Comparison of ENCODE assay signal across 8 cellular contexts in genomic region chr2:226031078-226031937, GRCh38.
DNase-seq lines count a peak whose midpoint lies in the region; ATAC-seq and TF ChIP-seq lines count a peak whose summit lies in the region.

No MANE protein-coding gene starts in this region.

- H3K36me3 Mint-ChIP-seq in CD8-positive, alpha-beta memory T cell = no peaks in the 10 kb centered on the region
- H3K36me3 Mint-ChIP-seq in activated T-helper 1 cell treated with anti-CD3 and anti-CD28 coated beads, Interleukin-12 subunit alpha, Interleukin-12 subunit beta, Interleukin-2, Interleukin-4 antibody, amounts not matched to agents 30 ng/mL and 10 ng/mL and 1 ng/mL, durations not matched to agents 14 hours and 24 hours and 36 hours (ENCODE audit: low read depth) = no peaks in the 10 kb centered on the region
- peaks cover 2% of the 10 kb centered on the region for H3K36me3 Mint-ChIP-seq in neural crest cell (ENCODE audit: low read depth)

- DNase-seq in CD8-positive, alpha-beta memory T cell = no peak
- DNase-seq in NCI-H2227 (lab: John Stamatoyannopoulos, UW; ENCODE audit: unreplicated experiment) (peak; percentile 58), neural crest cell (ENCODE audit: low read depth, low spot score) (peak; percentile 68), tibial artery (peak; percentile 42 to 71), NCI-H2196 (lab: John Stamatoyannopoulos, UW; ENCODE audit: unreplicated experiment) (no peak)
- no peak for DNase-seq in activated T-helper 1 cell treated with anti-CD3 and anti-CD28 coated beads, Interleukin-12 subunit alpha, Interleukin-12 subunit beta, Interleukin-2, Interleukin-4 antibody, amounts not matched to agents 30 ng/mL and 10 ng/mL and 1 ng/mL, durations not matched to agents 14 hours and 24 hours and 36 hours (ENCODE audit: low spot score)

- H3K27ac Mint-ChIP-seq in CD8-positive, alpha-beta memory T cell = no peak overlapping the region
- peak overlapping the region; percentile 20 for H3K27ac Mint-ChIP-seq in activated T-helper 1 cell treated with anti-CD3 and anti-CD28 coated beads, Interleukin-12 subunit alpha, Interleukin-12 subunit beta, Interleukin-2, Interleukin-4 antibody, amounts not matched to agents 30 ng/mL and 10 ng/mL and 1 ng/mL, durations not matched to agents 14 hours and 24 hours and 36 hours
- H3K27ac Mint-ChIP-seq in neural crest cell (ENCODE audit: unreplicated experiment) = peak overlapping the region; percentile 94

- intact Hi-C loops in activated T-helper 1 cell treated with anti-CD3 and anti-CD28 coated beads, Interleukin-12 subunit alpha, Interleukin-12 subunit beta, Interleukin-2, Interleukin-4 antibody, amounts not matched to agents 30 ng/mL and 10 ng/mL and 1 ng/mL, durations not matched to agents 14 hours and 24 hours and 36 hours (cut with micrococcal nuclease) = no loop called here
- intact Hi-C loops in tibial artery (cut with DNase I; ENCODE audit: low total_unique reads) = no loop called here

- TF ChIP-seq EP300 in gastroesophageal sphincter (IDR thresholded peaks at IDR 0.05) = no peak

- POLR2A ChIA-PET in CD8-positive, alpha-beta memory T cell (lab: Charles Lee) = no interaction called here
- POLR2A ChIA-PET in HEK293 (lab: Yijun Ruan, JAX) = interaction anchor here (1.0 to 1.4 kb wide), 6 partner anchors 10 to 768 kb away, joined by 3 to 5 read pairs (median 3); partner anchors contain the start of gene IRS1

- no peaks in the 10 kb centered on the region for H3K36me3 ChIP-seq in CD8-positive, alpha-beta memory T cell (ENCODE audit: insufficient read depth, low read length)
- H3K36me3 ChIP-seq in HEK293 (ENCODE audit: control insufficient read depth in 2 of 2, insufficient read depth in 1 of 2, low read length in 2 of 2) (no peaks in the 10 kb centered on the region), gastroesophageal sphincter (no peaks in the 10 kb centered on the region), tibial artery (no peaks in the 10 kb centered on the region)

- H3K4me3 Mint-ChIP-seq in CD8-positive, alpha-beta memory T cell = peak overlapping the region in 5 of 7 donors; percentile 6 to 72 (median 47)
- H3K4me3 Mint-ChIP-seq in activated T-helper 1 cell treated with anti-CD3 and anti-CD28 coated beads, Interleukin-12 subunit alpha, Interleukin-12 subunit beta, Interleukin-2, Interleukin-4 antibody, amounts not matched to agents 30 ng/mL and 10 ng/mL and 1 ng/mL, durations not matched to agents 14 hours and 24 hours and 36 hours = peak overlapping the region; percentile 13
- peak overlapping the region; percentile 89 for H3K4me3 Mint-ChIP-seq in neural crest cell

- peaks cover 4 to 12% (median 9%) of the 10 kb centered on the region in 3 donors for H3K4me1 Mint-ChIP-seq in CD8-positive, alpha-beta memory T cell
- peaks cover 12% of the 10 kb centered on the region for H3K4me1 Mint-ChIP-seq in activated T-helper 1 cell treated with anti-CD3 and anti-CD28 coated beads, Interleukin-12 subunit alpha, Interleukin-12 subunit beta, Interleukin-2, Interleukin-4 antibody, amounts not matched to agents 30 ng/mL and 10 ng/mL and 1 ng/mL, durations not matched to agents 14 hours and 24 hours and 36 hours (ENCODE audit: low read depth)
- peaks cover 35% of the 10 kb centered on the region for H3K4me1 Mint-ChIP-seq in neural crest cell

- 1 to 4% methylated on average over 14 to 19 of the region's 33 CpGs for WGBS in gastroesophageal sphincter (ENCODE audit: low coverage in 1 of 2), 2 donors

- TF ChIP-seq CTCF in HEK293 (tag by site-specific recombination; IDR thresholded peaks at IDR 0.05) (no peak), gastroesophageal sphincter (IDR thresholded peaks at IDR 0.05) (no peak), neural crest cell (conservative IDR thresholded peaks at IDR 0.05) (no peak), tibial artery (IDR thresholded peaks at IDR 0.05) (no peak)

- no peak overlapping the region for H3K27ac ChIP-seq in CD8-positive, alpha-beta memory T cell (ENCODE audit: low read depth, low read length)
- H3K27ac ChIP-seq in HEK293 (ENCODE audit: extremely low read depth, low read depth, low read length) (peak overlapping the region; percentile 94), gastroesophageal sphincter (peak overlapping the region; percentile 1 to 65 (median 62)), tibial artery (peak overlapping the region; percentile 15 to 49)

- H3K4me1 ChIP-seq in CD8-positive, alpha-beta memory T cell (ENCODE audit: insufficient read depth, low read length) = no peaks in the 10 kb centered on the region
- H3K4me1 ChIP-seq in HEK293 (ENCODE audit: control insufficient read depth, insufficient read depth, low read length) (no peaks in the 10 kb centered on the region), gastroesophageal sphincter (peaks cover 5 to 22% (median 8%) of the 10 kb centered on the region in 3 donors), tibial artery (peaks cover 0 to 20% (median 11%) of the 10 kb centered on the region in 4 donors)

- H3K4me3 ChIP-seq in CD8-positive, alpha-beta memory T cell (ENCODE audit: low read length) = no peak overlapping the region
- H3K4me3 ChIP-seq in HEK293 (ENCODE audit: low read depth, low read length) (peak overlapping the region; percentile 60), gastroesophageal sphincter (peak overlapping the region; percentile 44 to 56), tibial artery (peak overlapping the region; percentile 48 to 55)

- peaks cover 0 to 5% (median 0%) of the 10 kb centered on the region in 5 donors for H3K9me3 Mint-ChIP-seq in CD8-positive, alpha-beta memory T cell
- H3K9me3 Mint-ChIP-seq in activated T-helper 1 cell treated with anti-CD3 and anti-CD28 coated beads, Interleukin-12 subunit alpha, Interleukin-12 subunit beta, Interleukin-2, Interleukin-4 antibody, amounts not matched to agents 30 ng/mL and 10 ng/mL and 1 ng/mL, durations not matched to agents 14 hours and 24 hours and 36 hours = no peaks in the 10 kb centered on the region
- peaks cover 6% of the 10 kb centered on the region for H3K9me3 Mint-ChIP-seq in neural crest cell

- peaks cover 4% of the 10 kb centered on the region for H3K27me3 ChIP-seq in CD8-positive, alpha-beta memory T cell (ENCODE audit: insufficient read depth, low read length, poor library complexity, severe bottlenecking)
- H3K27me3 ChIP-seq in gastroesophageal sphincter (no peaks in the 10 kb centered on the region), tibial artery (no peaks in the 10 kb centered on the region)

- TF ChIP-seq POLR2A in gastroesophageal sphincter (IDR thresholded peaks at IDR 0.05) = no peak

- no peaks in the 10 kb centered on the region for H3K9me3 ChIP-seq in CD8-positive, alpha-beta memory T cell (ENCODE audit: low read length)
- H3K9me3 ChIP-seq in HEK293 (ENCODE audit: control insufficient read depth, insufficient read depth, low read depth, low read length) (no peaks in the 10 kb centered on the region), gastroesophageal sphincter (no peaks in the 10 kb centered on the region), tibial artery (no peaks in the 10 kb centered on the region)

- CTCF ChIA-PET in CD8-positive, alpha-beta memory T cell (lab: Charles Lee) = no interaction called here
- CTCF ChIA-PET in HEK293 (lab: Yijun Ruan, JAX) = no interaction called here

- ATAC-seq in gastroesophageal sphincter = peak; percentile 86

- H3K27me3 Mint-ChIP-seq in CD8-positive, alpha-beta memory T cell = peaks cover 18 to 54% of the 10 kb centered on the region in 2 donors
- peaks cover 45% of the 10 kb centered on the region for H3K27me3 Mint-ChIP-seq in activated T-helper 1 cell treated with anti-CD3 and anti-CD28 coated beads, Interleukin-12 subunit alpha, Interleukin-12 subunit beta, Interleukin-2, Interleukin-4 antibody, amounts not matched to agents 30 ng/mL and 10 ng/mL and 1 ng/mL, durations not matched to agents 14 hours and 24 hours and 36 hours (ENCODE audit: insufficient read depth)
- H3K27me3 Mint-ChIP-seq in neural crest cell (ENCODE audit: low read depth) = no peaks in the 10 kb centered on the region

TF ChIP-seq in HEK293, 187 proteins besides CTCF, POLR2A, EP300 and RAD21 (continues in another document):
- TF ChIP-seq ZNF530 (tag by site-specific recombination; IDR thresholded peaks at IDR 0.05; ENCODE audit: low read depth) = no peak
- TF ChIP-seq ZBTB17 (tag by site-specific recombination; IDR thresholded peaks at IDR 0.05) = peak; percentile 44
- TF ChIP-seq ZIC2 (tag by site-specific recombination; IDR thresholded peaks at IDR 0.05) = peak; percentile 60
- no peak for TF ChIP-seq ZNF624 (tag by site-specific recombination; IDR thresholded peaks at IDR 0.05)
- TF ChIP-seq ZNF558 (tag by site-specific recombination; IDR thresholded peaks at IDR 0.05) = no peak
- TF ChIP-seq GLIS2 (tag by site-specific recombination; IDR thresholded peaks at IDR 0.05) = peak; percentile 71
- TF ChIP-seq ZNF274 (IDR thresholded peaks at IDR 0.05; ENCODE audit: low read length) = no peak
- TF ChIP-seq ZNF274 (tag by site-specific recombination; IDR thresholded peaks at IDR 0.05; ENCODE audit: borderline replicate concordance) = no peak
- TF ChIP-seq ZBTB20 (tag by site-specific recombination; IDR thresholded peaks at IDR 0.05) = peak; percentile 21; the same call in 1 of the 2 replicates
- TF ChIP-seq PRDM10 (tag by site-specific recombination; IDR thresholded peaks at IDR 0.05) = peak; percentile 99

Comparison
In these comparisons a context has a peak if more than half of its experiments do, and no peak if none do; other contexts are left out.
1. DNase-seq: peak in NCI-H2227 (single experiment), neural crest cell (single experiment) and tibial artery (2 of 2); none in CD8-positive, alpha-beta memory T cell (0 of 5), activated T-helper 1 cell treated with anti-CD3 and anti-CD28 coated beads, Interleukin-12 subunit alpha, Interleukin-12 subunit beta, Interleukin-2, Interleukin-4 antibody, amounts not matched to agents 30 ng/mL and 10 ng/mL and 1 ng/mL, durations not matched to agents 14 hours and 24 hours and 36 hours (single experiment) and NCI-H2196 (single experiment).
2. H3K27ac Mint-ChIP-seq: peak in activated T-helper 1 cell treated with anti-CD3 and anti-CD28 coated beads, Interleukin-12 subunit alpha, Interleukin-12 subunit beta, Interleukin-2, Interleukin-4 antibody, amounts not matched to agents 30 ng/mL and 10 ng/mL and 1 ng/mL, durations not matched to agents 14 hours and 24 hours and 36 hours (single experiment) and neural crest cell (single experiment); none in CD8-positive, alpha-beta memory T cell (0 of 8).
3. H3K4me3 Mint-ChIP-seq: peak in every context shown above with its lines; median percentile 89 in neural crest cell; 47 in CD8-positive, alpha-beta memory T cell; 13 in activated T-helper 1 cell treated with anti-CD3 and anti-CD28 coated beads, Interleukin-12 subunit alpha, Interleukin-12 subunit beta, Interleukin-2, Interleukin-4 antibody, amounts not matched to agents 30 ng/mL and 10 ng/mL and 1 ng/mL, durations not matched to agents 14 hours and 24 hours and 36 hours.